In the genomic region with DNA sequence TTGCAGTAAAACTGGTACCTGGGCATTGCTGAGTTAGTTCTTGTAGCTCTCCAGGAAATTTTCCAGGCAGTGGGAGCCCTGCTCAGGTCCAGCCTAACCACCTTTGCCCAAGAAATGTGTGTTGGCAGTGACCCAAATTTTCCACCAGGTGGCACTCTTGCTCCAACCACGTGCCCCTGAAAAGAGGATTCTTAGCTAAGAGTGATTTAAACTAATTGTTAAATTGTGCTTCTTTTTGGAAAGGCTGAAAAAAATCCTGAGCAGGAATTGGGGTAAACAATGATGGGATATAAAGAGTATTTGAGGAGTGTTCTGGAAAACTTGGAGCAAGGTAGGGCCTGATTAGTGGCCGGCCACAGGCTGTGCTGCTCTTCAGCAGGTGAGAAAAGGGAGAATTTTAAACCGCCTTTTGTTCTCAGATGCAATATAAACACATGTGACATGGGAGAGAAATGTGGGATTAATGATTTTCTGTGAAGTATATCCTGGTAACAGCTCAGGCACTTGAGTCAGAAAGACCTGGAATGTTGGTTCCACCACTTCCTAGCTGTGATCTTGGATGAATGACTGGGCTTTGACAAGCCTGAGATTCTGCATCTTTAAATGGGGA, we compare ENCODE assay signal across 9 cellular contexts.
A peak's percentile ranks its signal among the peaks of the same experiment; 100 is the strongest.
DNase-seq lines count a peak whose midpoint lies in the region; ATAC-seq and TF ChIP-seq lines count a peak whose summit lies in the region.
"Had no signal": no experiment of that assay in that cellular context is flagged by ENCODE, and none has a peak within 500 bp of the region (broad histone marks: within the 10 kb centered on the region; RNA-seq: fewer than 3 reads in every experiment).

No MANE protein-coding gene starts in this region.

- no peaks in the 10 kb centered on the region for H3K27me3 Mint-ChIP-seq in glutamatergic neuron (ENCODE audit: unreplicated experiment)

- H3K9me3 ChIP-seq in parathyroid adenoma (ENCODE audit: control insufficient read depth, low read length) (no peaks in the 10 kb centered on the region), upper lobe of right lung (no peaks in the 10 kb centered on the region)

- no peak overlapping the region for H3K4me3 Mint-ChIP-seq in glutamatergic neuron (ENCODE audit: unreplicated experiment)

- H3K4me1 Mint-ChIP-seq in glutamatergic neuron (ENCODE audit: low read depth, unreplicated experiment): peaks cover 9% of the 10 kb centered on the region

- H3K4me1 ChIP-seq in parathyroid adenoma (peaks cover 7% of the 10 kb centered on the region), upper lobe of right lung (peaks cover 31% of the 10 kb centered on the region)

- no peaks in the 10 kb centered on the region for H3K79me2 ChIP-seq in parathyroid adenoma

- peak; percentile 58 to 59 for ATAC-seq in activated naive CD4-positive, alpha-beta T cell treated with anti-CD3 and anti-CD28 coated beads, Interleukin-2, amount 50 U/mL, for 72 hours
- peak; percentile 83 for ATAC-seq in upper lobe of right lung

- TF ChIP-seq CTCF in glutamatergic neuron (IDR thresholded peaks at IDR 0.05; ENCODE audit: partially characterized antibody, unreplicated experiment) (peak; percentile 97), parathyroid adenoma (IDR thresholded peaks at IDR 0.05) (peak; percentile 84), upper lobe of right lung (IDR thresholded peaks at IDR 0.05) (peak; percentile 92)

- intact Hi-C loops in upper lobe of right lung (cut with DNase I): loop anchor here (5.0 kb wide), 1 partner anchor 498 kb away; no protein-coding TSS in a partner anchor

- H3K36me3 ChIP-seq in parathyroid adenoma (ENCODE audit: control insufficient read depth, insufficient read depth, low read length) (no peaks in the 10 kb centered on the region), upper lobe of right lung (no peaks in the 10 kb centered on the region)
- H3K36me3 ChIP-seq: BLaER1 treated with 17β-estradiol and CSF1 and Interleukin-3, amounts not matched to agents 10 nM and 100 nM had no signal

- no peaks in the 10 kb centered on the region for H3K9me3 Mint-ChIP-seq in activated naive CD4-positive, alpha-beta T cell treated with anti-CD3 and anti-CD28 coated beads, Interleukin-2, amount 50 U/mL, for 72 hours
- no peaks in the 10 kb centered on the region for H3K9me3 Mint-ChIP-seq in glutamatergic neuron (ENCODE audit: unreplicated experiment)

- no peak overlapping the region for H3K9ac ChIP-seq in parathyroid adenoma

- H3K4me3 ChIP-seq in parathyroid adenoma (ENCODE audit: low read depth, low read length) (no peak overlapping the region), upper lobe of right lung (no peak overlapping the region)
- H3K4me3 ChIP-seq: BLaER1 treated with 17β-estradiol and CSF1 and Interleukin-3, amounts not matched to agents 10 nM and 100 nM had no signal

- no peak overlapping the region for H3K27ac ChIP-seq in parathyroid adenoma
- no peak overlapping the region for H3K27ac ChIP-seq in upper lobe of right lung

- no peaks in the 10 kb centered on the region for H3K36me3 Mint-ChIP-seq in activated naive CD4-positive, alpha-beta T cell treated with anti-CD3 and anti-CD28 coated beads, Interleukin-2, amount 50 U/mL, for 72 hours
- H3K36me3 Mint-ChIP-seq in glutamatergic neuron (ENCODE audit: unreplicated experiment): no peaks in the 10 kb centered on the region

- H3K27me3 ChIP-seq in parathyroid adenoma (ENCODE audit: control insufficient read depth, insufficient read depth, low read length) (no peaks in the 10 kb centered on the region), upper lobe of right lung (no peaks in the 10 kb centered on the region)
- H3K27me3 ChIP-seq: BLaER1 treated with 17β-estradiol and CSF1 and Interleukin-3, amounts not matched to agents 10 nM and 100 nM had no signal

- H2AFZ ChIP-seq in parathyroid adenoma: no peak overlapping the region

- no peak overlapping the region for H3K27ac Mint-ChIP-seq in activated naive CD4-positive, alpha-beta T cell treated with anti-CD3 and anti-CD28 coated beads, Interleukin-2, amount 50 U/mL, for 72 hours
- peak overlapping the region; percentile 6 for H3K27ac Mint-ChIP-seq in glutamatergic neuron (ENCODE audit: unreplicated experiment)

- DNase-seq in NCI-H1417 (lab: John Stamatoyannopoulos, UW): peak; percentile 41 to 91 (median 80)
- DNase-seq in NCI-H1417 treated with DMSO at 0.1 percent for 48 hours (lab: John Stamatoyannopoulos, UW): no peak
- DNase-seq in LHCN-M2 (ENCODE audit: low read depth): peak; percentile 64
- peak; percentile 21 to 39 for DNase-seq in SW 1271 (lab: John Stamatoyannopoulos, UW)
- DNase-seq in activated naive CD4-positive, alpha-beta T cell treated with anti-CD3 and anti-CD28 coated beads, Interleukin-2, amount 50 U/mL, for 72 hours (ENCODE audit: low spot score in 2 of 2): peak; percentile 62 to 74
- peak; percentile 76 for DNase-seq in glutamatergic neuron
- DNase-seq in upper lobe of right lung: peak; percentile 68

- H3K4me2 ChIP-seq in parathyroid adenoma (ENCODE audit: low read length): no peak overlapping the region
